Comparison of ENCODE assay signal across 8 cellular contexts in genomic region chr22:29343313-29343805, GRCh38. TPM values are rescaled to one million over a fixed set of nuclear protein-coding genes. Genes with fewer than 3 reads are reported as not detected.
DNase-seq lines count a peak whose midpoint lies in the region; ATAC-seq and TF ChIP-seq lines count a peak whose summit lies in the region.

No MANE protein-coding gene starts in this region.

- no peak overlapping the region for H3K9ac ChIP-seq in smooth muscle cell (ENCODE audit: low read depth)

- no peaks in the 10 kb centered on the region for H3K27me3 ChIP-seq in smooth muscle cell (ENCODE audit: low read depth)

- H3K9me3 ChIP-seq in smooth muscle cell (replicated peaks; ENCODE audit: low read depth), result no peaks in the 10 kb centered on the region

- 81% methylated on average over 7 of the region's 7 CpGs for WGBS in smooth muscle cell (ENCODE audit: low lambda C conversion rate)

- no peak overlapping the region for H3K4me3 ChIP-seq in smooth muscle cell

- no peaks in the 10 kb centered on the region for H3K9me3 Mint-ChIP-seq in activated CD8-positive, alpha-beta memory T cell treated with anti-CD3 and anti-CD28 coated beads, Interleukin-2, amount 10 ng/mL, durations not matched to agents 7 days and 5 days (ENCODE audit: low read depth)

- ATAC-seq in GM21390 (IDR thresholded peaks at IDR 0.05; ENCODE audit: unreplicated experiment) (no peak), GM19397 (IDR thresholded peaks at IDR 0.05; ENCODE audit: unreplicated experiment) (no peak)
- no peak for ATAC-seq in activated CD8-positive, alpha-beta memory T cell treated with anti-CD3 and anti-CD28 coated beads, Interleukin-2, amount 10 ng/mL, durations not matched to agents 7 days and 5 days

- no peaks in the 10 kb centered on the region for H3K4me1 ChIP-seq in smooth muscle cell (ENCODE audit: low read depth)

- H3K27ac Mint-ChIP-seq in activated CD8-positive, alpha-beta memory T cell treated with anti-CD3 and anti-CD28 coated beads, Interleukin-2, amount 10 ng/mL, durations not matched to agents 7 days and 5 days, result no peak overlapping the region

- no peak overlapping the region for H3K4me2 ChIP-seq in smooth muscle cell

- no peaks in the 10 kb centered on the region for H3K79me2 ChIP-seq in smooth muscle cell (ENCODE audit: low read depth)

- H3K36me3 ChIP-seq in smooth muscle cell (ENCODE audit: low read depth), result peaks cover 9% of the 10 kb centered on the region

- CTCF ChIA-PET in activated CD8-positive, alpha-beta memory T cell treated with anti-CD3 and anti-CD28 coated beads, Interleukin-2, amount 10 ng/mL, durations not matched to agents 7 days and 5 days (lab: Charles Lee), result interaction anchor here (1.0 kb wide), 1 partner anchor 15 kb away, joined by 3 read pairs; no protein-coding TSS in a partner anchor

- DNase-seq in NCI-H1417 (lab: John Stamatoyannopoulos, UW) (peak in 2 of 3 experiments; percentile 24 to 54), NCI-H1417 treated with DMSO at 0.1 percent for 48 hours (lab: John Stamatoyannopoulos, UW) (no peak), NCI-H82 treated with DMSO at 0.1 percent for 48 hours (lab: John Stamatoyannopoulos, UW; ENCODE audit: unreplicated experiment) (peak; percentile 67), fibroblast of the conjunctiva (ENCODE audit: low read depth) (peak; percentile 28), smooth muscle cell (lab: John Stamatoyannopoulos, UW; ENCODE audit: unreplicated experiment) (no peak)
- DNase-seq in activated CD8-positive, alpha-beta memory T cell treated with anti-CD3 and anti-CD28 coated beads, Interleukin-2, amount 10 ng/mL, durations not matched to agents 7 days and 5 days, result no peak

- peaks cover 22% of the 10 kb centered on the region for H3K36me3 Mint-ChIP-seq in activated CD8-positive, alpha-beta memory T cell treated with anti-CD3 and anti-CD28 coated beads, Interleukin-2, amount 10 ng/mL, durations not matched to agents 7 days and 5 days

- no peak overlapping the region for H3K4me3 Mint-ChIP-seq in activated CD8-positive, alpha-beta memory T cell treated with anti-CD3 and anti-CD28 coated beads, Interleukin-2, amount 10 ng/mL, durations not matched to agents 7 days and 5 days

- TF ChIP-seq CTCF in smooth muscle cell (IDR thresholded peaks at IDR 0.05; ENCODE audit: borderline replicate concordance, insufficient read depth, poor library complexity, severe bottlenecking), result no peak

- peaks cover 2% of the 10 kb centered on the region for H3K4me1 Mint-ChIP-seq in activated CD8-positive, alpha-beta memory T cell treated with anti-CD3 and anti-CD28 coated beads, Interleukin-2, amount 10 ng/mL, durations not matched to agents 7 days and 5 days

- no peak overlapping the region for H2AFZ ChIP-seq in smooth muscle cell (ENCODE audit: low read depth)

- H3K27ac ChIP-seq in smooth muscle cell (ENCODE audit: low read depth), result peak overlapping the region; percentile 62

- H3F3A ChIP-seq in smooth muscle cell (ENCODE audit: low read depth), result no peaks in the 10 kb centered on the region

- no peaks in the 10 kb centered on the region for H3K27me3 Mint-ChIP-seq in activated CD8-positive, alpha-beta memory T cell treated with anti-CD3 and anti-CD28 coated beads, Interleukin-2, amount 10 ng/mL, durations not matched to agents 7 days and 5 days

- no peaks in the 10 kb centered on the region for H4K20me1 ChIP-seq in smooth muscle cell (ENCODE audit: low read depth)

RNA-seq across cellular contexts. Expression of gene RASL10A, which starts 27.9 kb away (rescaled TPM):
- not detected in 2 replicates for total RNA-seq in smooth muscle cell
- not detected in 2 replicates for polyA plus RNA-seq in smooth muscle cell
- total RNA-seq in activated CD8-positive, alpha-beta memory T cell treated with anti-CD3 and anti-CD28 coated beads, Interleukin-2, amount 10 ng/mL, durations not matched to agents 7 days and 5 days, result under 1 TPM; 0.63 to 0.70 TPM

RNA-seq across cellular contexts. Expression of gene GAS2L1, which starts 36.9 kb away (rescaled TPM):
- total RNA-seq in smooth muscle cell, result 7.8 TPM in 2 replicates
- 31.7 and 35.8 TPM in 2 replicates for polyA plus RNA-seq in smooth muscle cell
- 10 to 100 TPM; 12.0 to 16.9 TPM for total RNA-seq in activated CD8-positive, alpha-beta memory T cell treated with anti-CD3 and anti-CD28 coated beads, Interleukin-2, amount 10 ng/mL, durations not matched to agents 7 days and 5 days

RNA-seq across cellular contexts. Expression of gene AP1B1, which starts 45.0 kb away (rescaled TPM):
- total RNA-seq in smooth muscle cell, result 25.9 and 30.3 TPM in 2 replicates
- 37.1 and 38.5 TPM in 2 replicates for polyA plus RNA-seq in smooth muscle cell
- total RNA-seq in activated CD8-positive, alpha-beta memory T cell treated with anti-CD3 and anti-CD28 coated beads, Interleukin-2, amount 10 ng/mL, durations not matched to agents 7 days and 5 days, result 10 to 100 TPM; 82.9 to 90.8 TPM

Comparison
In these comparisons a context has a peak if more than half of its experiments do, and no peak if none do; other contexts are left out.
1. DNase-seq: peak in NCI-H1417 (2 of 3), NCI-H82 treated with DMSO at 0.1 percent for 48 hours (single experiment) and fibroblast of the conjunctiva (single experiment); none in NCI-H1417 treated with DMSO at 0.1 percent for 48 hours (single experiment), smooth muscle cell (single experiment) and activated CD8-positive, alpha-beta memory T cell treated with anti-CD3 and anti-CD28 coated beads, Interleukin-2, amount 10 ng/mL, durations not matched to agents 7 days and 5 days (single experiment).